ENCODE assay signal across 2 cellular contexts in the genomic region with DNA sequence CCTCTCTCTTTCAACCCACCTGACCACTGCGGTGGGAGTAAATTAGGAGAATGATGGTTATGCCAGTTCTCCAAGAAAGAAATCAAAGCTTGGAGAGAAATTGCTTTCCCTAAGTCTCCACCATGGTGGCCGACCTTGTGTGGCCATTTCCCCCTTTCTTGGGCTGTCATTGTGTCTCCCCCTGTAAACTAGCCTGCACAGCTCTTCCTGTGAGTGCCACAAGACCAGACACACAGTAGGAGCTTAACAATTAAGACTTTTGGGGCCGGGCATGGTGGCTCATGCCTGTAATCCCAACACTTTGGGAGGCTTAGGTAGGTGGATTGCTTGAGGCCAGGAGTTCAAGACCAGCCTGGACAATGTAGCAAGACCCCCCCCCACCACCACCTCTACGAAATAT.
TF ChIP-seq lines count a peak whose summit lies in the region.

No MANE protein-coding gene starts in this region.

TF ChIP-seq in K562, 482 proteins besides CTCF, POLR2A, EP300 and RAD21:
- TF ChIP-seq, protein P1, sequence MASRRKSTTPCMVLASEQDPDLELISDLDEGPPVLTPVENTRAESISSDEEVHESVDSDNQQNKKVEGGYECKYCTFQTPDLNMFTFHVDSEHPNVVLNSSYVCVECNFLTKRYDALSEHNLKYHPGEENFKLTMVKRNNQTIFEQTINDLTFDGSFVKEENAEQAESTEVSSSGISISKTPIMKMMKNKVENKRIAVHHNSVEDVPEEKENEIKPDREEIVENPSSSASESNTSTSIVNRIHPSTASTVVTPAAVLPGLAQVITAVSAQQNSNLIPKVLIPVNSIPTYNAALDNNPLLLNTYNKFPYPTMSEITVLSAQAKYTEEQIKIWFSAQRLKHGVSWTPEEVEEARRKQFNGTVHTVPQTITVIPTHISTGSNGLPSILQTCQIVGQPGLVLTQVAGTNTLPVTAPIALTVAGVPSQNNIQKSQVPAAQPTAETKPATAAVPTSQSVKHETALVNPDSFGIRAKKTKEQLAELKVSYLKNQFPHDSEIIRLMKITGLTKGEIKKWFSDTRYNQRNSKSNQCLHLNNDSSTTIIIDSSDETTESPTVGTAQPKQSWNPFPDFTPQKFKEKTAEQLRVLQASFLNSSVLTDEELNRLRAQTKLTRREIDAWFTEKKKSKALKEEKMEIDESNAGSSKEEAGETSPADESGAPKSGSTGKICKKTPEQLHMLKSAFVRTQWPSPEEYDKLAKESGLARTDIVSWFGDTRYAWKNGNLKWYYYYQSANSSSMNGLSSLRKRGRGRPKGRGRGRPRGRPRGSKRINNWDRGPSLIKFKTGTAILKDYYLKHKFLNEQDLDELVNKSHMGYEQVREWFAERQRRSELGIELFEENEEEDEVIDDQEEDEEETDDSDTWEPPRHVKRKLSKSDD (conservative IDR thresholded peaks at IDR 0.05; ENCODE audit: low read length): no peak
- TF ChIP-seq XRCC5 (IDR thresholded peaks at IDR 0.05; ENCODE audit: low read depth, low read length) (no peak), ZNF121 (CRISPR knock-in tag; conservative IDR thresholded peaks at IDR 0.05) (peak; percentile 43; the same call in 1 of the 2 replicates), ZKSCAN1 (IDR thresholded peaks at IDR 0.05; ENCODE audit: low read depth, low read length) (peak; percentile 56; the same call in 1 of the 2 replicates), ZBTB7A (IDR thresholded peaks at IDR 0.05; ENCODE audit: borderline replicate concordance, control insufficient read depth, low read depth, low read length) (0 out of 2 replicates have a peak, but pooled peaks have one; percentile 22), ZFP30 (CRISPR knock-in tag; IDR thresholded peaks at IDR 0.05; ENCODE audit: borderline replicate concordance) (no peak)
- TF ChIP-seq, protein P2, sequence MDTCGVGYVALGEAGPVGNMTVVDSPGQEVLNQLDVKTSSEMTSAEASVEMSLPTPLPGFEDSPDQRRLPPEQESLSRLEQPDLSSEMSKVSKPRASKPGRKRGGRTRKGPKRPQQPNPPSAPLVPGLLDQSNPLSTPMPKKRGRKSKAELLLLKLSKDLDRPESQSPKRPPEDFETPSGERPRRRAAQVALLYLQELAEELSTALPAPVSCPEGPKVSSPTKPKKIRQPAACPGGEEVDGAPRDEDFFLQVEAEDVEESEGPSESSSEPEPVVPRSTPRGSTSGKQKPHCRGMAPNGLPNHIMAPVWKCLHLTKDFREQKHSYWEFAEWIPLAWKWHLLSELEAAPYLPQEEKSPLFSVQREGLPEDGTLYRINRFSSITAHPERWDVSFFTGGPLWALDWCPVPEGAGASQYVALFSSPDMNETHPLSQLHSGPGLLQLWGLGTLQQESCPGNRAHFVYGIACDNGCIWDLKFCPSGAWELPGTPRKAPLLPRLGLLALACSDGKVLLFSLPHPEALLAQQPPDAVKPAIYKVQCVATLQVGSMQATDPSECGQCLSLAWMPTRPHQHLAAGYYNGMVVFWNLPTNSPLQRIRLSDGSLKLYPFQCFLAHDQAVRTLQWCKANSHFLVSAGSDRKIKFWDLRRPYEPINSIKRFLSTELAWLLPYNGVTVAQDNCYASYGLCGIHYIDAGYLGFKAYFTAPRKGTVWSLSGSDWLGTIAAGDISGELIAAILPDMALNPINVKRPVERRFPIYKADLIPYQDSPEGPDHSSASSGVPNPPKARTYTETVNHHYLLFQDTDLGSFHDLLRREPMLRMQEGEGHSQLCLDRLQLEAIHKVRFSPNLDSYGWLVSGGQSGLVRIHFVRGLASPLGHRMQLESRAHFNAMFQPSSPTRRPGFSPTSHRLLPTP (IDR thresholded peaks at IDR 0.05; ENCODE audit: borderline replicate concordance, extremely low read depth, insufficient read length): no peak

TF ChIP-seq in HepG2, 621 proteins besides CTCF, POLR2A, EP300 and RAD21:
- no peak for TF ChIP-seq SCMH1 (CRISPR knock-in tag; IDR thresholded peaks at IDR 0.05; ENCODE audit: borderline replicate concordance)
- TF ChIP-seq PAWR (CRISPR knock-in tag; IDR thresholded peaks at IDR 0.05; ENCODE audit: borderline replicate concordance): no peak
- TF ChIP-seq NR2F2 (IDR thresholded peaks at IDR 0.05; ENCODE audit: borderline replicate concordance, low read depth): no peak
- TF ChIP-seq ZNF207 (IDR thresholded peaks at IDR 0.05; ENCODE audit: borderline replicate concordance): no peak
- TF ChIP-seq, protein P3, sequence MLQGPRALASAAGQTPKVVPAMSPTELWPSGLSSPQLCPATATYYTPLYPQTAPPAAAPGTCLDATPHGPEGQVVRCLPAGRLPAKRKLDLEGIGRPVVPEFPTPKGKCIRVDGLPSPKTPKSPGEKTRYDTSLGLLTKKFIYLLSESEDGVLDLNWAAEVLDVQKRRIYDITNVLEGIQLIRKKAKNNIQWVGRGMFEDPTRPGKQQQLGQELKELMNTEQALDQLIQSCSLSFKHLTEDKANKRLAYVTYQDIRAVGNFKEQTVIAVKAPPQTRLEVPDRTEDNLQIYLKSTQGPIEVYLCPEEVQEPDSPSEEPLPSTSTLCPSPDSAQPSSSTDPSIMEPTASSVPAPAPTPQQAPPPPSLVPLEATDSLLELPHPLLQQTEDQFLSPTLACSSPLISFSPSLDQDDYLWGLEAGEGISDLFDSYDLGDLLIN (CRISPR knock-in tag; IDR thresholded peaks at IDR 0.05; ENCODE audit: borderline replicate concordance): no peak
- no peak for TF ChIP-seq ARID2 (CRISPR knock-in tag; IDR thresholded peaks at IDR 0.05; ENCODE audit: borderline replicate concordance)
- TF ChIP-seq RFXAP (CRISPR knock-in tag; IDR thresholded peaks at IDR 0.05; ENCODE audit: borderline replicate concordance): no peak
- no peak for TF ChIP-seq ZNF460 (CRISPR knock-in tag; IDR thresholded peaks at IDR 0.05; ENCODE audit: borderline replicate concordance)
- no peak for TF ChIP-seq CBX5 (CRISPR knock-in tag; IDR thresholded peaks at IDR 0.05; ENCODE audit: borderline replicate concordance)
- no peak for TF ChIP-seq BRCA1 (CRISPR knock-in tag; IDR thresholded peaks at IDR 0.05)
- no peak for TF ChIP-seq IKZF4 (CRISPR knock-in tag; IDR thresholded peaks at IDR 0.05; ENCODE audit: borderline replicate concordance, low read depth, not compliant biosample characterization)
- TF ChIP-seq DNMT1 (CRISPR knock-in tag; IDR thresholded peaks at IDR 0.05): no peak
- no peak for TF ChIP-seq GTF2F1 (IDR thresholded peaks at IDR 0.05; ENCODE audit: low read length)
- TF ChIP-seq, protein P4, sequence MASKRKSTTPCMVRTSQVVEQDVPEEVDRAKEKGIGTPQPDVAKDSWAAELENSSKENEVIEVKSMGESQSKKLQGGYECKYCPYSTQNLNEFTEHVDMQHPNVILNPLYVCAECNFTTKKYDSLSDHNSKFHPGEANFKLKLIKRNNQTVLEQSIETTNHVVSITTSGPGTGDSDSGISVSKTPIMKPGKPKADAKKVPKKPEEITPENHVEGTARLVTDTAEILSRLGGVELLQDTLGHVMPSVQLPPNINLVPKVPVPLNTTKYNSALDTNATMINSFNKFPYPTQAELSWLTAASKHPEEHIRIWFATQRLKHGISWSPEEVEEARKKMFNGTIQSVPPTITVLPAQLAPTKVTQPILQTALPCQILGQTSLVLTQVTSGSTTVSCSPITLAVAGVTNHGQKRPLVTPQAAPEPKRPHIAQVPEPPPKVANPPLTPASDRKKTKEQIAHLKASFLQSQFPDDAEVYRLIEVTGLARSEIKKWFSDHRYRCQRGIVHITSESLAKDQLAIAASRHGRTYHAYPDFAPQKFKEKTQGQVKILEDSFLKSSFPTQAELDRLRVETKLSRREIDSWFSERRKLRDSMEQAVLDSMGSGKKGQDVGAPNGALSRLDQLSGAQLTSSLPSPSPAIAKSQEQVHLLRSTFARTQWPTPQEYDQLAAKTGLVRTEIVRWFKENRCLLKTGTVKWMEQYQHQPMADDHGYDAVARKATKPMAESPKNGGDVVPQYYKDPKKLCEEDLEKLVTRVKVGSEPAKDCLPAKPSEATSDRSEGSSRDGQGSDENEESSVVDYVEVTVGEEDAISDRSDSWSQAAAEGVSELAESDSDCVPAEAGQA (IDR thresholded peaks at IDR 0.05; ENCODE audit: low read depth): no peak
- TF ChIP-seq, protein P4 (CRISPR knock-in tag; IDR thresholded peaks at IDR 0.05; ENCODE audit: borderline replicate concordance): no peak
- TF ChIP-seq ELF1 (CRISPR knock-in tag; IDR thresholded peaks at IDR 0.05): no peak
- TF ChIP-seq, protein P5, sequence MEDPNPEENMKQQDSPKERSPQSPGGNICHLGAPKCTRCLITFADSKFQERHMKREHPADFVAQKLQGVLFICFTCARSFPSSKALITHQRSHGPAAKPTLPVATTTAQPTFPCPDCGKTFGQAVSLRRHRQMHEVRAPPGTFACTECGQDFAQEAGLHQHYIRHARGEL (CRISPR knock-in tag; IDR thresholded peaks at IDR 0.05): no peak
- TF ChIP-seq TAF1 (CRISPR knock-in tag; IDR thresholded peaks at IDR 0.05): no peak
- TF ChIP-seq ATF7 (IDR thresholded peaks at IDR 0.05): no peak
- no peak for TF ChIP-seq ATF7 (CRISPR knock-in tag; IDR thresholded peaks at IDR 0.05)
- TF ChIP-seq, protein P6, sequence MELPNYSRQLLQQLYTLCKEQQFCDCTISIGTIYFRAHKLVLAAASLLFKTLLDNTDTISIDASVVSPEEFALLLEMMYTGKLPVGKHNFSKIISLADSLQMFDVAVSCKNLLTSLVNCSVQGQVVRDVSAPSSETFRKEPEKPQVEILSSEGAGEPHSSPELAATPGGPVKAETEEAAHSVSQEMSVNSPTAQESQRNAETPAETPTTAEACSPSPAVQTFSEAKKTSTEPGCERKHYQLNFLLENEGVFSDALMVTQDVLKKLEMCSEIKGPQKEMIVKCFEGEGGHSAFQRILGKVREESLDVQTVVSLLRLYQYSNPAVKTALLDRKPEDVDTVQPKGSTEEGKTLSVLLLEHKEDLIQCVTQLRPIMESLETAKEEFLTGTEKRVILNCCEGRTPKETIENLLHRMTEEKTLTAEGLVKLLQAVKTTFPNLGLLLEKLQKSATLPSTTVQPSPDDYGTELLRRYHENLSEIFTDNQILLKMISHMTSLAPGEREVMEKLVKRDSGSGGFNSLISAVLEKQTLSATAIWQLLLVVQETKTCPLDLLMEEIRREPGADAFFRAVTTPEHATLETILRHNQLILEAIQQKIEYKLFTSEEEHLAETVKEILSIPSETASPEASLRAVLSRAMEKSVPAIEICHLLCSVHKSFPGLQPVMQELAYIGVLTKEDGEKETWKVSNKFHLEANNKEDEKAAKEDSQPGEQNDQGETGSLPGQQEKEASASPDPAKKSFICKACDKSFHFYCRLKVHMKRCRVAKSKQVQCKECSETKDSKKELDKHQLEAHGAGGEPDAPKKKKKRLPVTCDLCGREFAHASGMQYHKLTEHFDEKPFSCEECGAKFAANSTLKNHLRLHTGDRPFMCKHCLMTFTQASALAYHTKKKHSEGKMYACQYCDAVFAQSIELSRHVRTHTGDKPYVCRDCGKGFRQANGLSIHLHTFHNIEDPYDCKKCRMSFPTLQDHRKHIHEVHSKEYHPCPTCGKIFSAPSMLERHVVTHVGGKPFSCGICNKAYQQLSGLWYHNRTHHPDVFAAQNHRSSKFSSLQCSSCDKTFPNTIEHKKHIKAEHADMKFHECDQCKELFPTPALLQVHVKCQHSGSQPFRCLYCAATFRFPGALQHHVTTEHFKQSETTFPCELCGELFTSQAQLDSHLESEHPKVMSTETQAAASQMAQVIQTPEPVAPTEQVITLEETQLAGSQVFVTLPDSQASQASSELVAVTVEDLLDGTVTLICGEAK (IDR thresholded peaks at IDR 0.05): no peak
- TF ChIP-seq, protein P6 (CRISPR knock-in tag; IDR thresholded peaks at IDR 0.05): no peak
